2 cellular contexts compared by ENCODE assay signal in the genomic region with DNA sequence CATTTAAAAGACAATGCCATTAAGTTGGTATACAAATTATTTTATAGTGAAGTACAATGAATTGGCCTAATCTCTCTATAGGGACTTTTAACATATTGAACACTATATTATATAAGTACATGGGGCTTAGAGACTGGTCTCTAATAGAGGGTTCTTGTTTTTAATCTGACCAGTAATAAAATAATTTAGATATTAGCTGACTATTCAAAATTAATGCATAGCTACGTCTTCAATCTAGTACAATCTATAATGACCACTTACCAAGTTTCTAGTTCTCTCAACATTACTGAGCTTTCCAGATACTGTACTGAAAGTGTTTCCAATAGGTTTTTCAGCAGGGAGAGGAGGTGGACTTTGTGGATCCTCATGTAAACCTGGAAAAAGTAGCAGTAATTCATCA.
TF ChIP-seq lines count a peak whose summit lies in the region.

No MANE protein-coding gene starts in this region.

TF ChIP-seq in HepG2, 621 proteins besides CTCF, POLR2A, EP300 and RAD21:
- TF ChIP-seq ZNF678 (CRISPR knock-in tag; IDR thresholded peaks at IDR 0.05) (no peak), SOX5 (CRISPR knock-in tag; IDR thresholded peaks at IDR 0.05; ENCODE audit: borderline replicate concordance) (no peak), ZFP41 (CRISPR knock-in tag; IDR thresholded peaks at IDR 0.05; ENCODE audit: borderline replicate concordance) (no peak), MAFF (IDR thresholded peaks at IDR 0.05; ENCODE audit: low read depth, low read length) (peak; percentile 47; the same call in 1 of the 2 replicates), SATB2 (CRISPR knock-in tag; IDR thresholded peaks at IDR 0.05) (no peak), SRY (CRISPR knock-in tag; IDR thresholded peaks at IDR 0.05) (no peak), MAFK (conservative IDR thresholded peaks at IDR 0.05 in 1 of 2, IDR thresholded peaks at IDR 0.05 in 1 of 2; ENCODE audit: low read length in 2 of 2) (peak in 1 of 2 experiments; percentile 56; a peak in 2 of 4 replicates), MBD4 (IDR thresholded peaks at IDR 0.05; ENCODE audit: borderline replicate concordance, low read length) (no peak), NFKBIZ (CRISPR knock-in tag; IDR thresholded peaks at IDR 0.05) (no peak), YEATS4 (CRISPR knock-in tag; IDR thresholded peaks at IDR 0.05; ENCODE audit: borderline replicate concordance) (no peak)
- TF ChIP-seq, protein P1, sequence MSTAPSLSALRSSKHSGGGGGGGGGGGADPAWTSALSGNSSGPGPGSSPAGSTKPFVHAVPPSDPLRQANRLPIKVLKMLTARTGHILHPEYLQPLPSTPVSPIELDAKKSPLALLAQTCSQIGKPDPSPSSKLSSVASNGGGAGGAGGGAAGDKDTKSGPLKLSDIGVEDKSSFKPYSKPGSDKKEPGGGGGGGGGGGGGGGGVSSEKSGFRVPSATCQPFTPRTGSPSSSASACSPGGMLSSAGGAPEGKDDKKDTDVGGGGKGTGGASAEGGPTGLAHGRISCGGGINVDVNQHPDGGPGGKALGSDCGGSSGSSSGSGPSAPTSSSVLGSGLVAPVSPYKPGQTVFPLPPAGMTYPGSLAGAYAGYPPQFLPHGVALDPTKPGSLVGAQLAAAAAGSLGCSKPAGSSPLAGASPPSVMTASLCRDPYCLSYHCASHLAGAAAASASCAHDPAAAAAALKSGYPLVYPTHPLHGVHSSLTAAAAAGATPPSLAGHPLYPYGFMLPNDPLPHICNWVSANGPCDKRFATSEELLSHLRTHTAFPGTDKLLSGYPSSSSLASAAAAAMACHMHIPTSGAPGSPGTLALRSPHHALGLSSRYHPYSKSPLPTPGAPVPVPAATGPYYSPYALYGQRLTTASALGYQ (CRISPR knock-in tag; IDR thresholded peaks at IDR 0.05), result no peak
- TF ChIP-seq, protein P2, sequence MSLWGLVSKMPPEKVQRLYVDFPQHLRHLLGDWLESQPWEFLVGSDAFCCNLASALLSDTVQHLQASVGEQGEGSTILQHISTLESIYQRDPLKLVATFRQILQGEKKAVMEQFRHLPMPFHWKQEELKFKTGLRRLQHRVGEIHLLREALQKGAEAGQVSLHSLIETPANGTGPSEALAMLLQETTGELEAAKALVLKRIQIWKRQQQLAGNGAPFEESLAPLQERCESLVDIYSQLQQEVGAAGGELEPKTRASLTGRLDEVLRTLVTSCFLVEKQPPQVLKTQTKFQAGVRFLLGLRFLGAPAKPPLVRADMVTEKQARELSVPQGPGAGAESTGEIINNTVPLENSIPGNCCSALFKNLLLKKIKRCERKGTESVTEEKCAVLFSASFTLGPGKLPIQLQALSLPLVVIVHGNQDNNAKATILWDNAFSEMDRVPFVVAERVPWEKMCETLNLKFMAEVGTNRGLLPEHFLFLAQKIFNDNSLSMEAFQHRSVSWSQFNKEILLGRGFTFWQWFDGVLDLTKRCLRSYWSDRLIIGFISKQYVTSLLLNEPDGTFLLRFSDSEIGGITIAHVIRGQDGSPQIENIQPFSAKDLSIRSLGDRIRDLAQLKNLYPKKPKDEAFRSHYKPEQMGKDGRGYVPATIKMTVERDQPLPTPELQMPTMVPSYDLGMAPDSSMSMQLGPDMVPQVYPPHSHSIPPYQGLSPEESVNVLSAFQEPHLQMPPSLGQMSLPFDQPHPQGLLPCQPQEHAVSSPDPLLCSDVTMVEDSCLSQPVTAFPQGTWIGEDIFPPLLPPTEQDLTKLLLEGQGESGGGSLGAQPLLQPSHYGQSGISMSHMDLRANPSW (CRISPR knock-in tag; IDR thresholded peaks at IDR 0.05; ENCODE audit: borderline replicate concordance), result no peak

TF ChIP-seq in IMR-90, 13 proteins besides CTCF, POLR2A, EP300 and RAD21:
- no peak for TF ChIP-seq MXI1 (IDR thresholded peaks at IDR 0.05; ENCODE audit: borderline replicate concordance, low read depth, low read length)
- TF ChIP-seq MAFK (IDR thresholded peaks at IDR 0.05; ENCODE audit: low read depth, low read length), result 0 out of 2 replicates have a peak, but pooled peaks have one; percentile 19
TF ChIP-seq in IMR-90: peak in this region for 1.
